In the genomic region with DNA sequence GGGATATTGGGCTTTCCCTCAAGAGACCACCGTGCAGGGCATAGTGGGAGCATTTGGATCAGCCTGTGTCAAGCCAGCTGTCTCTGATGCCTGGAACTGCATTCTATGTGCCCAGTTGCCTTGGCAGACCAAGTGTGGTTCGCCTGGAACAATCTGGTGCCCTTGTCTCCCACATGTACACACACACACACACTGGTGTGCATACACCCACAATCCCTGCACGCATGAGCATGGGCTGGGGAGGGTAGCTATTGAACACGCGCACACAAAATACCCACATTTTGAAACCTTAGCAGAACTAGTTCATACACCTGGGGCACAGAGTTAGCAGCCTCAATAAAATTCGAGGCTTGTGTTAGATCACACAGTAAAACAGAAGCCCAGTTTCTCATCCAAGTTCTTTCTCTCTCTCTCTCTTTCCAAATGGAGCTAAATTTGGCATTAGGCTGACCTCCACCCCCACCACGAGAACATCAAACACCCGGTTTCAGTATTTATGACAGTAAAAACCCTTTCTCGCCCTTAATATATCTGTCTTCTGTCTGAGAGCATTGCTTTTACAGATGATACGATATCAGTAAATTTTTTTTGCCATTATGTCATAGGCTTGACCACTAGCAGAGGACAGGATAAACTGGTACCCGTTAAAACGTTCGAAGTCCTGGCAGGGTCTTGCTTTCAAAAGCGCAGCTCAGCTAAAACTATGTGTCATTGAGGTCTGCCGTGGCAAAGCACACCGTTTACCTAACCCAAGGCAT, we compare ENCODE assay signal across 9 cellular contexts. TPM values are rescaled to one million over a fixed set of nuclear protein-coding genes. Genes with fewer than 3 reads are reported as not detected.
DNase-seq lines count a peak whose midpoint lies in the region; ATAC-seq and TF ChIP-seq lines count a peak whose summit lies in the region.
"Had no signal": no experiment of that assay in that cellular context is flagged by ENCODE, and none has a peak within 500 bp of the region (broad histone marks: within the 10 kb centered on the region; RNA-seq: fewer than 3 reads in every experiment).

No MANE protein-coding gene starts in this region.

- H3K9me2 ChIP-seq in PC-9 (ENCODE audit: insufficient read depth) = no peaks in the 10 kb centered on the region

- WGBS in psoas muscle, 3 donors = 8 to 11% (median 10%) methylated on average over 16 of the region's 16 CpGs

- no peak for DNase-seq in CD8-positive, alpha-beta memory T cell
- DNase-seq in PC-9 (no peak), endothelial cell (ENCODE audit: low spot score) (no peak), psoas muscle (no peak), NOMO-1 treated with dmso at 0.1 percent for 144 hours (lab: John Stamatoyannopoulos, UW; ENCODE audit: unreplicated experiment) (no peak), HK-2 (ENCODE audit: unreplicated experiment) (no peak), Peyer's patch (no peak)
- DNase-seq: NCI-H446 had no signal

- no peaks in the 10 kb centered on the region for H3K36me3 ChIP-seq in CD8-positive, alpha-beta memory T cell (ENCODE audit: insufficient read depth, low read length)
- no peaks in the 10 kb centered on the region for H3K36me3 ChIP-seq in PC-9 (ENCODE audit: low read depth)
- H3K36me3 ChIP-seq in psoas muscle (ENCODE audit: insufficient read depth in 1 of 2, low read depth in 1 of 2) = no peaks in the 10 kb centered on the region
- no peaks in the 10 kb centered on the region for H3K36me3 ChIP-seq in Peyer's patch

- peaks cover 7% of the 10 kb centered on the region for H3F3A ChIP-seq in PC-9 (ENCODE audit: insufficient read depth, low read depth)

- H3K27ac ChIP-seq in CD8-positive, alpha-beta memory T cell (ENCODE audit: low read depth, low read length) = no peak overlapping the region
- H3K27ac ChIP-seq in PC-9 = no peak overlapping the region
- H3K27ac ChIP-seq in psoas muscle = no peak overlapping the region
- H3K27ac ChIP-seq in Peyer's patch = peak overlapping the region in 1 of 4 donors; percentile 30

- peak overlapping the region in 4 of 7 donors; percentile 17 to 64 (median 58) for H3K4me3 Mint-ChIP-seq in CD8-positive, alpha-beta memory T cell
- peak overlapping the region; percentile 78 for H3K4me3 Mint-ChIP-seq in endothelial cell (ENCODE audit: unreplicated experiment)

- no peaks in the 10 kb centered on the region for H3K9me3 ChIP-seq in CD8-positive, alpha-beta memory T cell (ENCODE audit: low read length)
- no peaks in the 10 kb centered on the region for H3K9me3 ChIP-seq in PC-9 (ENCODE audit: insufficient read depth, low read depth)
- no peaks in the 10 kb centered on the region for H3K9me3 ChIP-seq in psoas muscle
- H3K9me3 ChIP-seq in Peyer's patch = no peaks in the 10 kb centered on the region

- POLR2A ChIA-PET in CD8-positive, alpha-beta memory T cell (lab: Charles Lee) = no interaction called here
- POLR2A ChIA-PET in PC-9 (lab: Charles Lee; ENCODE audit: unreplicated experiment) = interaction anchor here (0.6 kb wide), 1 partner anchor 391 kb away, joined by 3 read pairs; no protein-coding TSS in a partner anchor

- H3K27ac Mint-ChIP-seq in CD8-positive, alpha-beta memory T cell = peak overlapping the region in 1 of 8 donors; percentile 5
- H3K27ac Mint-ChIP-seq in endothelial cell (ENCODE audit: unreplicated experiment) = peak overlapping the region; percentile 26

- peaks cover 40 to 66% of the 10 kb centered on the region in 2 donors for H3K27me3 Mint-ChIP-seq in CD8-positive, alpha-beta memory T cell
- peaks cover 21% of the 10 kb centered on the region for H3K27me3 Mint-ChIP-seq in endothelial cell (ENCODE audit: unreplicated experiment)

- H4K20me1 ChIP-seq in PC-9 (ENCODE audit: insufficient read depth) = no peaks in the 10 kb centered on the region

- no TSS peak for BruUV-seq in PC-9 (replicated peaks; lab: Mats Ljungman, UMichigan)

- TF ChIP-seq CTCF in PC-9 (conservative IDR thresholded peaks at IDR 0.05) = no peak
- no peak for TF ChIP-seq CTCF in endothelial cell (IDR thresholded peaks at IDR 0.05; ENCODE audit: unreplicated experiment)
- TF ChIP-seq CTCF in psoas muscle (IDR thresholded peaks at IDR 0.05) = no peak
- TF ChIP-seq CTCF in Peyer's patch (IDR thresholded peaks at IDR 0.05) = no peak

- H3K4me1 Mint-ChIP-seq in CD8-positive, alpha-beta memory T cell = peaks cover 14 to 35% (median 25%) of the 10 kb centered on the region in 3 donors
- H3K4me1 Mint-ChIP-seq in endothelial cell (ENCODE audit: unreplicated experiment) = peaks cover 36% of the 10 kb centered on the region

- H3K9me3 Mint-ChIP-seq in CD8-positive, alpha-beta memory T cell = no peaks in the 10 kb centered on the region
- H3K9me3 Mint-ChIP-seq in endothelial cell (ENCODE audit: unreplicated experiment) = no peaks in the 10 kb centered on the region

- no peaks in the 10 kb centered on the region for H3K36me3 Mint-ChIP-seq in CD8-positive, alpha-beta memory T cell
- H3K36me3 Mint-ChIP-seq in endothelial cell (ENCODE audit: low read depth, unreplicated experiment) = peaks cover 5% of the 10 kb centered on the region

- peaks cover 22% of the 10 kb centered on the region for H3K4me1 ChIP-seq in CD8-positive, alpha-beta memory T cell (ENCODE audit: insufficient read depth, low read length)
- H3K4me1 ChIP-seq in PC-9 (replicated peaks; ENCODE audit: insufficient read depth) (peaks cover 24% of the 10 kb centered on the region), psoas muscle (peaks cover 24% of the 10 kb centered on the region), Peyer's patch (peaks cover 0 to 36% (median 7%) of the 10 kb centered on the region in 4 donors)

- H3K4me3 ChIP-seq in CD8-positive, alpha-beta memory T cell (ENCODE audit: low read length) = no peak overlapping the region
- H3K4me3 ChIP-seq in PC-9 (no peak overlapping the region), psoas muscle (peak overlapping the region; percentile 67), Peyer's patch (peak overlapping the region in 1 of 4 donors; percentile 14)

- ATAC-seq in psoas muscle (no peak), GM19395 (IDR thresholded peaks at IDR 0.05; ENCODE audit: unreplicated experiment) (no peak)

- H3K79me2 ChIP-seq in PC-9 (ENCODE audit: low read depth) = no peaks in the 10 kb centered on the region

- H2AFZ ChIP-seq in PC-9 = no peak overlapping the region

- no peak for TF ChIP-seq POLR2A in Peyer's patch (IDR thresholded peaks at IDR 0.05)

- 0 out of 2 replicates have a peak overlapping the region, but pooled peaks have one; percentile 0 for H3K4me2 ChIP-seq in PC-9

- peaks cover 52% of the 10 kb centered on the region for H3K27me3 ChIP-seq in CD8-positive, alpha-beta memory T cell (ENCODE audit: insufficient read depth, low read length, poor library complexity, severe bottlenecking)
- H3K27me3 ChIP-seq in PC-9 (ENCODE audit: insufficient read depth, low read depth) (peaks cover 58% of the 10 kb centered on the region), psoas muscle (ENCODE audit: insufficient read depth in 3 of 3, low read length in 2 of 3) (no peaks in the 10 kb centered on the region), Peyer's patch (no peaks in the 10 kb centered on the region)

- intact Hi-C loops in PC-9 (cut with micrococcal nuclease; ENCODE audit: unreplicated experiment) (no loop called here), psoas muscle (cut with DNase I) (no loop called here)

- CTCF ChIA-PET in CD8-positive, alpha-beta memory T cell (lab: Charles Lee) = interaction anchor here (1.6 kb wide), 1 partner anchor 174 kb away, joined by 5 read pairs; no protein-coding TSS in a partner anchor
- CTCF ChIA-PET in PC-9 (lab: Charles Lee) = no interaction called here

RNA-seq across cellular contexts. Expression of a gene that starts 18.2 kb away (rescaled TPM):
- 10 to 100 TPM; 63.0 to 64.4 TPM for total RNA-seq in CD8-positive, alpha-beta memory T cell
- polyA plus RNA-seq in CD8-positive, alpha-beta memory T cell = 52.1 TPM
- total RNA-seq in PC-9 (2021) (6.3 and 6.8 TPM in 2 replicates), endothelial cell (ENCODE audit: unreplicated experiment) (3.5 TPM), psoas muscle (1 to 10 TPM in 3 of 4 donors, under 1 TPM in 1; 0.64 to 3.1 (median 2.1) TPM), Peyer's patch (10 to 100 TPM in 3 of 4 donors, 1 to 10 TPM in 1; 4.4 to 38.0 (median 13.6) TPM)
- under 1 TPM; 0.18 to 0.64 (median 0.48) TPM for polyA plus RNA-seq in psoas muscle
